22 cellular contexts compared by ENCODE assay signal in the genomic region with DNA sequence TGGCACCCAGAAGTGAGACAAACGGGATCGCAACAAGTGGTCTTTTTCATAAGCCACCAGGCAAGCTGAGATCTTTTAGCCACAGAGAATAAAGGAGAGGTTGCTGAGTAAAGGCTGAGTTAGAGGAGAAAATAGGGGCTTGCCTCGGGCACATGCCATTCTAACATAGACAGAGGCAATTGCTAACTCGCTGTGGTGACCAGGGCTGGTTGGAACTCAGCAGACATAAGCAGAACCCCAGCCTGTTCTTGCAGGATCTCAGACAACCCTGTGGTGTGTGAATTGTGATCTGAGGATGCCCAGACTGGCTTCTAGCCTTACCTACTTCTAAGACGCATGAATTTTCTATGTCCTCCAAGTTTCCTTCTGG.
A peak's percentile ranks its signal among the peaks of the same experiment; 100 is the strongest.
DNase-seq lines count a peak whose midpoint lies in the region; ATAC-seq, FAIRE-seq and TF ChIP-seq lines count a peak whose summit lies in the region.
"Had no signal": no experiment of that assay in that cellular context is flagged by ENCODE, and none has a peak within 500 bp of the region (broad histone marks: within the 10 kb centered on the region; RNA-seq: fewer than 3 reads in every experiment).

No MANE protein-coding gene starts in this region.

- peak overlapping the region; percentile 89 for H3K23ac ChIP-seq in mesendoderm (ENCODE audit: low read length)

- TF ChIP-seq POLR2A in A549 (IDR thresholded peaks at IDR 0.05; ENCODE audit: low read length) = no peak

- H3K4me3 ChIP-seq in A549 (no peak overlapping the region), epithelial cell of esophagus (ENCODE audit: low read length) (no peak overlapping the region), mesendoderm (ENCODE audit: low read length) (no peak overlapping the region)

- no peak overlapping the region for H3K56ac ChIP-seq in mesendoderm (ENCODE audit: low read length)

- H3K27me3 ChIP-seq in mesendoderm (ENCODE audit: insufficient read depth, low read length, poor library complexity) = no peaks in the 10 kb centered on the region
- H3K27me3 ChIP-seq: BE2C had no signal

- no peak overlapping the region for H3K4me3 Mint-ChIP-seq in Calu3 (ENCODE audit: low read depth, unreplicated experiment)
- H3K4me3 Mint-ChIP-seq: CD4-positive, alpha-beta T cell; HFFc6; IgD-negative memory B cell had no signal

- H3K27ac ChIP-seq in A549 (peak overlapping the region; percentile 63 to 84; a peak in 5 of 6 replicates), mesendoderm (ENCODE audit: low read depth, low read length) (no peak overlapping the region)

- no peak for TF ChIP-seq RAD21 in A549 (conservative IDR thresholded peaks at IDR 0.05 in 1 of 2, IDR thresholded peaks at IDR 0.05 in 1 of 2)

- 89% methylated on average over 5 of the region's 5 CpGs for WGBS in A549 (ENCODE audit: missing lambda C conversion rate)
- WGBS in mesendoderm (ENCODE audit: extremely low coverage, insufficient coverage, low lambda C conversion rate) = no CpG with 5 or more reads among the region's 5 CpGs

- FAIRE-seq in A549 (lab: Jason Lieb, UNC) = no peak
- FAIRE-seq: H54, HTR-8/SVneo had no signal

- no peaks in the 10 kb centered on the region for H3K9me3 ChIP-seq in A549
- H3K9me3 ChIP-seq: BE2C, Caco-2 had no signal

- no peaks in the 10 kb centered on the region for H3K9me3 Mint-ChIP-seq in Calu3 (ENCODE audit: low read depth, unreplicated experiment)
- H3K9me3 Mint-ChIP-seq: CD4-positive, alpha-beta T cell; HFFc6 had no signal

- H4K5ac ChIP-seq in mesendoderm (ENCODE audit: low read length) = no peak overlapping the region

- no peak for TF ChIP-seq EP300 in A549 (IDR thresholded peaks at IDR 0.05)

- H3K4me2 ChIP-seq in A549 (no peak overlapping the region), mesendoderm (ENCODE audit: low read length) (no peak overlapping the region)

- CTCF ChIA-PET in A549 (lab: Yijun Ruan, JAX) = no interaction called here
- CTCF ChIA-PET in Calu3 (lab: Charles Lee) = no interaction called here

- peaks cover 14% of the 10 kb centered on the region for H3K4me1 Mint-ChIP-seq in Calu3 (ENCODE audit: low read depth, unreplicated experiment)
- H3K4me1 Mint-ChIP-seq: IgD-negative memory B cell had no signal

- no peak overlapping the region for H2BK15ac ChIP-seq in mesendoderm (replicated peaks; ENCODE audit: low read depth)

- H3K27ac Mint-ChIP-seq in Calu3 (ENCODE audit: unreplicated experiment) = no peak overlapping the region
- H3K27ac Mint-ChIP-seq: CD4-positive, alpha-beta T cell; HFFc6; IgD-negative memory B cell had no signal

- H3K79me2 ChIP-seq in mesendoderm (ENCODE audit: control insufficient read depth, insufficient read depth, low read length) = no peaks in the 10 kb centered on the region

- no peak overlapping the region for H3K4ac ChIP-seq in mesendoderm (ENCODE audit: low read depth, low read length)

- H3K36me3 ChIP-seq in mesendoderm (ENCODE audit: control insufficient read depth, insufficient read depth, low read length) = no peaks in the 10 kb centered on the region
- H3K36me3 ChIP-seq: BE2C had no signal

- peaks cover 63% of the 10 kb centered on the region for H3K4me1 ChIP-seq in A549
- no peaks in the 10 kb centered on the region for H3K4me1 ChIP-seq in mesendoderm (ENCODE audit: control insufficient read depth, low read depth, low read length)
- H3K4me1 ChIP-seq: BE2C had no signal

- H3K36me3 Mint-ChIP-seq in Calu3 (ENCODE audit: insufficient read depth, unreplicated experiment) = no peaks in the 10 kb centered on the region
- H3K36me3 Mint-ChIP-seq: IgD-negative memory B cell had no signal

- H3K27me3 Mint-ChIP-seq in Calu3 (ENCODE audit: unreplicated experiment) = no peaks in the 10 kb centered on the region

- H3K18ac ChIP-seq in mesendoderm (ENCODE audit: low read length) = no peak overlapping the region

- H2BK120ac ChIP-seq in mesendoderm (ENCODE audit: low read depth, low read length) = no peak overlapping the region

- TF ChIP-seq CTCF in A549 (IDR thresholded peaks at IDR 0.05) (no peak), epithelial cell of esophagus (IDR thresholded peaks at IDR 0.05; ENCODE audit: insufficient read depth, low read depth, low read length, missing control alignments) (no peak), Calu3 (IDR thresholded peaks at IDR 0.05; ENCODE audit: unreplicated experiment) (no peak)

- DNase-seq in A549 (ENCODE audit: low read depth in 1 of 2, low spot score in 1 of 2) (no peak), M059J (ENCODE audit: low read depth) (peak; percentile 59), epithelial cell of esophagus (ENCODE audit: low read depth) (peak; percentile 89), mesendoderm (no peak), head of caudate nucleus (no peak), Calu3 (no peak), NCI-H82 (lab: John Stamatoyannopoulos, UW) (no peak), posterior vena cava (ENCODE audit: low spot score) (no peak)
- DNase-seq: 8988T; BE2C; Caco-2; CD4-positive, alpha-beta T cell; HFFc6; Kasumi-1; MM.1S; NCI-H1092; NCI-H1436 treated with DMSO at 0.1 percent for 48 hours; NCI-H2029; NK-92 treated with Interleukin-12 subunit alpha and Interleukin-12 subunit beta, amount 100 ng/mL, for 24 hours had no signal

- POLR2A ChIA-PET in A549 (lab: Yijun Ruan, JAX) = no interaction called here

- no peak overlapping the region for H2AK5ac ChIP-seq in mesendoderm (ENCODE audit: low read length)

- BruUV-seq in Calu3 (replicated peaks; lab: Mats Ljungman, UMichigan) = no TSS peak

- intact Hi-C loops in head of caudate nucleus (cut with DNase I) = no loop called here
- intact Hi-C loops in Calu3 (cut with micrococcal nuclease; ENCODE audit: unreplicated experiment) = loop anchor here (5.0 kb wide), 1 partner anchor 68 kb away; no protein-coding TSS in a partner anchor
- intact Hi-C loops in posterior vena cava (cut with DNase I) = no loop called here

- no peak overlapping the region for H4K8ac ChIP-seq in mesendoderm (ENCODE audit: low read depth, low read length)

- no peak overlapping the region for H3K9ac ChIP-seq in mesendoderm (ENCODE audit: low read length)

- H2BK5ac ChIP-seq in mesendoderm (ENCODE audit: low read length) = no peak overlapping the region

- H3K79me1 ChIP-seq in mesendoderm (ENCODE audit: low read length) = no peaks in the 10 kb centered on the region

- ATAC-seq in A549 = no peak

TF ChIP-seq in A549, 52 proteins besides CTCF, POLR2A, EP300 and RAD21:
- TF ChIP-seq E2F6 (IDR thresholded peaks at IDR 0.05; ENCODE audit: borderline replicate concordance, low read depth) = no peak
- TF ChIP-seq NFE2L2 (conservative IDR thresholded peaks at IDR 0.05; ENCODE audit: low read length) = no peak
- TF ChIP-seq FOXS1 (CRISPR knock-in tag; IDR thresholded peaks at IDR 0.05) = no peak
- TF ChIP-seq ZSCAN20 (CRISPR knock-in tag; IDR thresholded peaks at IDR 0.05) = no peak
- no peak for TF ChIP-seq SREBF2 (IDR thresholded peaks at IDR 0.05)
- no peak for TF ChIP-seq CHD2 (IDR thresholded peaks at IDR 0.05; ENCODE audit: low read length, partially characterized antibody)
- no peak for TF ChIP-seq HEYL (CRISPR knock-in tag; IDR thresholded peaks at IDR 0.05)
- TF ChIP-seq USF2 (IDR thresholded peaks at IDR 0.05) = no peak
- no peak for TF ChIP-seq GATA3 (IDR thresholded peaks at IDR 0.05; ENCODE audit: borderline replicate concordance)
- TF ChIP-seq RCOR1 (IDR thresholded peaks at IDR 0.05; ENCODE audit: low read depth, low read length) = no peak
- no peak for TF ChIP-seq KDM1A (IDR thresholded peaks at IDR 0.05; ENCODE audit: low read depth)
- no peak for TF ChIP-seq HDAC2 (IDR thresholded peaks at IDR 0.05)
- no peak for TF ChIP-seq ZFP36 (IDR thresholded peaks at IDR 0.05; ENCODE audit: borderline replicate concordance, partially characterized antibody)
- TF ChIP-seq BHLHE40 (IDR thresholded peaks at IDR 0.05; ENCODE audit: low read depth, low read length) = no peak

Comparison
In these comparisons a context has a peak if more than half of its experiments do, and no peak if none do; other contexts are left out.
1. DNase-seq: peak in M059J (single experiment) and epithelial cell of esophagus (single experiment); none in A549 (0 of 2), mesendoderm (single experiment), head of caudate nucleus (0 of 42), Calu3 (single experiment), NCI-H82 (single experiment) and posterior vena cava (single experiment).